1 cellular context compared by ENCODE assay signal in the genomic region with DNA sequence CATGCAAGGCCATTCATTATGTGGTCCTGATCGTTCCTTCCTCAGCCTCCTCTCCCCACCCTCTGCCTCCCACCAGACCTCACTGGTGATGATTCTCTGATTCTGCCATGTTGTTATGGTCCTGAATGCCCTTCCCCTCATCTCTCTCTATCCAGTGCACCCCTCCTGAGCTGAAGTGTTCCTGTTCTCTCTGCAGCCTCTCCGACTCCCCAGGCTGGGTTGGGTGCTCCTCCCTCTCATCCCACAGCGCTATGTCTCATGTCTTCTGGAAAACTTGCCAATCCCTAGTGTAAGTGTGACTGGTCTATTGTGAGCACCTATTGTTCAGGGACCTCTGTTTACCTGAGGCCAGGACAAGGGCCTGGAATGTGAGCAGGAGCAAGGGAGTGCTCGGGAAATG.
TF ChIP-seq lines count a peak whose summit lies in the region.

No MANE protein-coding gene starts in this region.

TF ChIP-seq in WTC11, 78 proteins besides CTCF, POLR2A, EP300 and RAD21 (continued from another document):
- TF ChIP-seq ZNF281 (CRISPR knock-in tag; IDR thresholded peaks at IDR 0.05), result no peak
- TF ChIP-seq, protein P1, sequence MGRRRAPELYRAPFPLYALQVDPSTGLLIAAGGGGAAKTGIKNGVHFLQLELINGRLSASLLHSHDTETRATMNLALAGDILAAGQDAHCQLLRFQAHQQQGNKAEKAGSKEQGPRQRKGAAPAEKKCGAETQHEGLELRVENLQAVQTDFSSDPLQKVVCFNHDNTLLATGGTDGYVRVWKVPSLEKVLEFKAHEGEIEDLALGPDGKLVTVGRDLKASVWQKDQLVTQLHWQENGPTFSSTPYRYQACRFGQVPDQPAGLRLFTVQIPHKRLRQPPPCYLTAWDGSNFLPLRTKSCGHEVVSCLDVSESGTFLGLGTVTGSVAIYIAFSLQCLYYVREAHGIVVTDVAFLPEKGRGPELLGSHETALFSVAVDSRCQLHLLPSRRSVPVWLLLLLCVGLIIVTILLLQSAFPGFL (CRISPR knock-in tag; IDR thresholded peaks at IDR 0.05; ENCODE audit: borderline replicate concordance), result no peak
- TF ChIP-seq TEAD1 (CRISPR knock-in tag; IDR thresholded peaks at IDR 0.05), result no peak
- no peak for TF ChIP-seq ELF4 (CRISPR knock-in tag; IDR thresholded peaks at IDR 0.05; ENCODE audit: low read depth)
- no peak for TF ChIP-seq SOX15 (CRISPR knock-in tag; IDR thresholded peaks at IDR 0.05)
- no peak for TF ChIP-seq ZNF317 (CRISPR knock-in tag; IDR thresholded peaks at IDR 0.05; ENCODE audit: borderline replicate concordance, low read depth)
